Comparison of ENCODE assay signal across 1 cellular context in the genomic region with DNA sequence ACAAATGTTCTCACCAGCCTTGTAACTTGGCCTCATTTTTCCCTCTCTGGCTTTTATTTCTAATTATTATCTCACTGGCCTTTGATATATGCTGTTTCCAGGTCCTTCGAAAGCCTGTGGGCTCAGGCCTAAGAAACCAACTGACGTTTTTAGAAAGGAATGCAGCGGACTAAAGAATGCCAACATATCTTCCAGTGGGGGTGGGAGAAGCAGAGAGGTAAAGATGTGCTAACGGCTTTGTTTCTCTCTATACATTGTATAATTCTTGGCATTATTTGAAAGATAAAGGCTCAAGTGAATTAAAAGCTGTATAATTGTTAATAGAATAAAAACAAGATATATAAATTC.
TF ChIP-seq lines count a peak whose summit lies in the region.

No MANE protein-coding gene starts in this region.

TF ChIP-seq in IMR-90, 13 proteins besides CTCF, POLR2A, EP300 and RAD21:
- TF ChIP-seq MXI1 (IDR thresholded peaks at IDR 0.05; ENCODE audit: borderline replicate concordance, low read depth, low read length), result no peak
TF ChIP-seq in IMR-90: peak in this region for 0.
